In genomic region chr3:152192050-152192449, GRCh38 we compare ENCODE assay signal across 13 cellular contexts.
DNase-seq lines count a peak whose midpoint lies in the region; ATAC-seq, FAIRE-seq and TF ChIP-seq lines count a peak whose summit lies in the region.
"Had no signal": no experiment of that assay in that cellular context is flagged by ENCODE, and none has a peak within 500 bp of the region (broad histone marks: within the 10 kb centered on the region; RNA-seq: fewer than 3 reads in every experiment).

No MANE protein-coding gene starts in this region.

- H4K20me1 ChIP-seq in OCI-LY3 (ENCODE audit: insufficient read depth, low read length) (no peaks in the 10 kb centered on the region), GM12878 (ENCODE audit: control insufficient read depth, insufficient read depth) (no peaks in the 10 kb centered on the region)

- 0 out of 2 replicates have a peak overlapping the region, but pooled peaks have one; percentile 12 for H2AFZ ChIP-seq in OCI-LY3 (ENCODE audit: low read depth, low read length)
- peak overlapping the region; percentile 55 for H2AFZ ChIP-seq in GM12878 (ENCODE audit: control insufficient read depth, low read depth, low read length)

- no peak for TF ChIP-seq EP300 in GM12878 (IDR thresholded peaks at IDR 0.05; ENCODE audit: borderline replicate concordance in 1 of 2, control insufficient read depth in 1 of 2, low read depth in 2 of 2, low read length in 2 of 2)

- H3K4me1 ChIP-seq in OCI-LY3 (ENCODE audit: low read length) (peaks cover 53% of the 10 kb centered on the region), GM12878 (ENCODE audit: control insufficient read depth, insufficient read depth, low read length) (peaks cover 16% of the 10 kb centered on the region), A673 (ENCODE audit: insufficient read depth, low read length, poor library complexity, severe bottlenecking) (no peaks in the 10 kb centered on the region)

- no peak for DNase-seq in activated T-cell treated with anti-CD3 and anti-CD28 coated beads, Interleukin-2, amount 50 U/mL, for 24 hours
- DNase-seq in activated T-cell treated with anti-CD3 and anti-CD28 coated beads, Interleukin-2, amount 50 U/mL, for 1 hour: no peak
- DNase-seq in GM12878 (ENCODE audit: low read depth, low spot score) (no peak), A673 (ENCODE audit: low spot score) (no peak), DMS 273 (lab: John Stamatoyannopoulos, UW; ENCODE audit: unreplicated experiment) (no peak), frontal cortex (ENCODE audit: low spot score in 2 of 2) (no peak)
- no peak for DNase-seq in stimulated activated effector memory CD8-positive, alpha-beta T cell treated with anti-CD3 and anti-CD28 coated beads, Interleukin-12 subunit alpha, Interleukin-12 subunit beta, amount 100 ng/mL, for 72 hours (ENCODE audit: low spot score in 2 of 2)
- DNase-seq: DMS 273 treated with DMSO at 0.1 percent for 48 hours, H7, mesenchymal stem cell, occipital lobe, SHP77 treated with DMSO at 0.1 percent for 48 hours had no signal

- H3K36me3 Mint-ChIP-seq in activated T-cell treated with anti-CD3 and anti-CD28 coated beads, Interleukin-2, amount 50 U/mL, for 24 hours (ENCODE audit: low read depth): no peaks in the 10 kb centered on the region
- H3K36me3 Mint-ChIP-seq in stimulated activated effector memory CD8-positive, alpha-beta T cell treated with anti-CD3 and anti-CD28 coated beads, Interleukin-12 subunit alpha, Interleukin-12 subunit beta, amount 100 ng/mL, for 72 hours: peaks cover 21% of the 10 kb centered on the region

- CTCF ChIA-PET in GM12878 (lab: Yijun Ruan, JAX) (interaction anchor here (0.7 to 2.7 kb wide), 2 partner anchors 8 to 51 kb away, joined by 3 to 20 read pairs; no protein-coding TSS in a partner anchor), A673 (lab: Charles Lee) (no interaction called here)

- BruUV-seq in GM12878 (replicated peaks; lab: Mats Ljungman, UMichigan) (no TSS peak), A673 (replicated peaks; lab: Mats Ljungman, UMichigan) (no TSS peak)

- no peak overlapping the region for H3K4me3 ChIP-seq in OCI-LY3 (ENCODE audit: low read length)
- H3K4me3 ChIP-seq in GM12878: no peak overlapping the region
- H3K4me3 ChIP-seq in A673 (ENCODE audit: low read depth, low read length, poor library complexity, severe bottlenecking): no peak overlapping the region

- no peak for TF ChIP-seq RAD21 in GM12878 (IDR thresholded peaks at IDR 0.05; ENCODE audit: insufficient read depth, low read depth, low read length)

- H3K9ac ChIP-seq in OCI-LY3 (ENCODE audit: low read length): no peak overlapping the region
- no peak overlapping the region for H3K9ac ChIP-seq in GM12878 (ENCODE audit: control insufficient read depth, insufficient read depth, low read length)

- POLR2A ChIA-PET in GM12878 (lab: Charles Lee): no interaction called here
- POLR2A ChIA-PET in A673 (lab: Charles Lee; ENCODE audit: low non-redundant PET): no interaction called here

- RAD21 ChIA-PET in GM12878 (lab: Charles Lee; ENCODE audit: unreplicated experiment): interaction anchor here (2.3 to 2.5 kb wide), 2 partner anchors 76 to 251 kb away, joined by 9 to 10 read pairs; partner anchors contain the start of gene MBNL1

- peaks cover 3% of the 10 kb centered on the region; the same call in 1 of the 2 replicates for H3K79me2 ChIP-seq in OCI-LY3 (ENCODE audit: low read length)
- H3K79me2 ChIP-seq in GM12878 (ENCODE audit: control insufficient read depth, insufficient read depth, low read length): no peaks in the 10 kb centered on the region

- no peaks in the 10 kb centered on the region for H3K9me3 Mint-ChIP-seq in activated T-cell treated with anti-CD3 and anti-CD28 coated beads, Interleukin-2, amount 50 U/mL, for 24 hours
- no peaks in the 10 kb centered on the region for H3K9me3 Mint-ChIP-seq in stimulated activated effector memory CD8-positive, alpha-beta T cell treated with anti-CD3 and anti-CD28 coated beads, Interleukin-12 subunit alpha, Interleukin-12 subunit beta, amount 100 ng/mL, for 72 hours

- H3K36me3 ChIP-seq in OCI-LY3 (replicated peaks; ENCODE audit: low read depth, low read length) (no peaks in the 10 kb centered on the region), GM12878 (ENCODE audit: control insufficient read depth in 2 of 2, insufficient read depth in 2 of 2, low read length in 1 of 2) (no peaks in the 10 kb centered on the region), A673 (ENCODE audit: insufficient read depth, low read length, poor library complexity, severe bottlenecking) (no peaks in the 10 kb centered on the region)

- H3K4me3 Mint-ChIP-seq in activated T-cell treated with anti-CD3 and anti-CD28 coated beads, Interleukin-2, amount 50 U/mL, for 24 hours: peak overlapping the region; percentile 50
- H3K4me3 Mint-ChIP-seq in stimulated activated effector memory CD8-positive, alpha-beta T cell treated with anti-CD3 and anti-CD28 coated beads, Interleukin-12 subunit alpha, Interleukin-12 subunit beta, amount 100 ng/mL, for 72 hours: peak overlapping the region; percentile 78

- H3K9me3 ChIP-seq in OCI-LY3 (ENCODE audit: insufficient read depth, low read length) (no peaks in the 10 kb centered on the region), GM12878 (replicated peaks; ENCODE audit: control insufficient read depth, insufficient read depth, low read length) (no peaks in the 10 kb centered on the region), A673 (ENCODE audit: low read depth, low read length, poor library complexity, severe bottlenecking) (no peaks in the 10 kb centered on the region)

- TF ChIP-seq CTCF in OCI-LY3 (IDR thresholded peaks at IDR 0.05; ENCODE audit: low read depth, low read length) (no peak), GM12878 (IDR thresholded peaks at IDR 0.05 in 2 of 3, conservative IDR thresholded peaks at IDR 0.05 in 1 of 3; ENCODE audit: control insufficient read depth in 2 of 3, extremely low read depth in 1 of 3, insufficient read depth in 1 of 3, low read depth in 3 of 3, low read length in 3 of 3) (no peak), A673 (conservative IDR thresholded peaks at IDR 0.05; ENCODE audit: low read depth, low read length) (no peak)

- no peaks in the 10 kb centered on the region for H3K27me3 Mint-ChIP-seq in activated T-cell treated with anti-CD3 and anti-CD28 coated beads, Interleukin-2, amount 50 U/mL, for 24 hours

- SMC1A ChIA-PET in GM12878 (lab: Charles Lee; ENCODE audit: uncharacterized antibody, unreplicated experiment): interaction anchor here (0.7 to 2.6 kb wide), 4 partner anchors 8 to 252 kb away, joined by 3 to 19 read pairs (median 6); no protein-coding TSS in a partner anchor

- intact Hi-C loops in GM12878 (cut with micrococcal nuclease; ENCODE audit: unreplicated experiment): no loop called here
- intact Hi-C loops in A673 (cut with micrococcal nuclease; ENCODE audit: unreplicated experiment): no loop called here

- FAIRE-seq in GM12878 (lab: Jason Lieb, UNC) (no peak), frontal cortex (lab: Jason Lieb, UNC) (no peak)

- peaks cover 77% of the 10 kb centered on the region for H3K4me1 Mint-ChIP-seq in activated T-cell treated with anti-CD3 and anti-CD28 coated beads, Interleukin-2, amount 50 U/mL, for 24 hours (ENCODE audit: low read depth)
- peaks cover 72% of the 10 kb centered on the region for H3K4me1 Mint-ChIP-seq in stimulated activated effector memory CD8-positive, alpha-beta T cell treated with anti-CD3 and anti-CD28 coated beads, Interleukin-12 subunit alpha, Interleukin-12 subunit beta, amount 100 ng/mL, for 72 hours

- 0 out of 2 replicates have a peak overlapping the region, but pooled peaks have one; percentile 2 for H3K27ac ChIP-seq in OCI-LY3 (ENCODE audit: low read length)
- H3K27ac ChIP-seq in GM12878 (ENCODE audit: control insufficient read depth, insufficient read depth): no peak overlapping the region
- no peak overlapping the region for H3K27ac ChIP-seq in A673 (ENCODE audit: low read depth, low read length, poor library complexity, severe bottlenecking)

- no peak for TF ChIP-seq POLR2A in GM12878 (IDR thresholded peaks at IDR 0.05; ENCODE audit: low read depth, low read length)

- no peaks in the 10 kb centered on the region for H3K27me3 ChIP-seq in OCI-LY3 (ENCODE audit: low read depth, low read length)
- no peaks in the 10 kb centered on the region for H3K27me3 ChIP-seq in GM12878 (replicated peaks in 1 of 2; ENCODE audit: control insufficient read depth in 2 of 2, insufficient read depth in 2 of 2, low read length in 1 of 2)
- H3K27me3 ChIP-seq in A673 (replicated peaks; ENCODE audit: insufficient read depth, low read depth, low read length, poor library complexity): no peaks in the 10 kb centered on the region

- H3K27ac Mint-ChIP-seq in activated T-cell treated with anti-CD3 and anti-CD28 coated beads, Interleukin-2, amount 50 U/mL, for 24 hours: peak overlapping the region; percentile 70
- peak overlapping the region; percentile 95 for H3K27ac Mint-ChIP-seq in stimulated activated effector memory CD8-positive, alpha-beta T cell treated with anti-CD3 and anti-CD28 coated beads, Interleukin-12 subunit alpha, Interleukin-12 subunit beta, amount 100 ng/mL, for 72 hours

- H3K4me2 ChIP-seq in OCI-LY3 (ENCODE audit: low read length) (peak overlapping the region; percentile 35), GM12878 (ENCODE audit: control insufficient read depth, insufficient read depth) (no peak overlapping the region)

- ATAC-seq in GM12878: no peak
- peak; percentile 45 for ATAC-seq in stimulated activated effector memory CD8-positive, alpha-beta T cell treated with anti-CD3 and anti-CD28 coated beads, Interleukin-12 subunit alpha, Interleukin-12 subunit beta, amount 100 ng/mL, for 72 hours

- in situ Hi-C loops in GM12878 (cut with MboI): no loop called here

- WGBS in GM12878 (ENCODE audit: insufficient coverage, insufficient replicate concordance, low lambda C conversion rate, missing lambda C conversion rate): 96% methylated on average over 4 of the region's 4 CpGs

TF ChIP-seq in GM12878, 131 proteins besides CTCF, POLR2A, EP300 and RAD21 (continues in another document):
- no peak for TF ChIP-seq ZNF384 (IDR thresholded peaks at IDR 0.05; ENCODE audit: borderline replicate concordance, low read depth, low read length)
- no peak for TF ChIP-seq ZNF622 (IDR thresholded peaks at IDR 0.05)
- no peak for TF ChIP-seq SMAD1 (IDR thresholded peaks at IDR 0.05; ENCODE audit: low read depth, partially characterized antibody)
- no peak for TF ChIP-seq MYB (IDR thresholded peaks at IDR 0.05; ENCODE audit: borderline replicate concordance, low read depth, low read length)
- no peak for TF ChIP-seq E2F4 (IDR thresholded peaks at IDR 0.05; ENCODE audit: low read depth, low read length)
